1 cellular context compared by ENCODE assay signal in the genomic region with DNA sequence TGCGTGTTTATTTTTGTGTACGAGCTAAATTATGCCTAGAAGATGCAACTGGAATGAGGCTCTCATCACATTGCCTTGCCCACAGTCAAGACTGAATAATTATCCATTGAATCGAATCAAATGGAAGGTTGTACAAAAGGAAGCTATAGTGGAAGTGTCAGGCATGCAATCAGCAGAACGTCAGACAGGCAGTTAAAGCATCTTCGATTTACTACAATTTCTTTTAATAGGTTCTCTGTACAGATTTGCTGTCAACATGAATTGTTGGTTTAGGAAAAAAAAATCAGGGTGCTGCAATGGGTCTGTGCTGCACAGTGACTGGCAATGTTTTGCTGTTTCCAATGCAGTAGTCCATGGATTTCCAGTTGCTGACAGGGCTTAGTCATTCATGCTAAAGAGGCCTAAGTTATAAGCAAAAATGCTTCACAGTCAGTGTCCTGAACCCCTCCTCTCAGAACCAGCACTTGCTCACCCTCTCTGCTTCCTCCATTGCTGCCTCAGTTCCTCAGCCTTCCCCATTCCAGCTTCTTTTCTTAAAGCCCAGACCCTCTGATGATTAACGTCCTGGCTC.
TF ChIP-seq lines count a peak whose summit lies in the region.

No MANE protein-coding gene starts in this region.

TF ChIP-seq in IMR-90, 13 proteins besides CTCF, POLR2A, EP300 and RAD21:
- TF ChIP-seq FOS (IDR thresholded peaks at IDR 0.05; ENCODE audit: low read depth, low read length), result peak; percentile 50
- peak; percentile 36; the same call in 1 of the 2 replicates for TF ChIP-seq CEBPB (IDR thresholded peaks at IDR 0.05; ENCODE audit: low read depth, low read length)
- TF ChIP-seq MAFK (IDR thresholded peaks at IDR 0.05; ENCODE audit: low read depth, low read length), result peak; percentile 46; the same call in 1 of the 2 replicates
- TF ChIP-seq CHD1 (IDR thresholded peaks at IDR 0.05; ENCODE audit: low read depth, low read length), result no peak
- no peak for TF ChIP-seq MAZ (IDR thresholded peaks at IDR 0.05; ENCODE audit: borderline replicate concordance, low read depth, low read length)
- 0 out of 2 replicates have a peak, but pooled peaks have one; percentile 19 for TF ChIP-seq SMC3 (IDR thresholded peaks at IDR 0.05; ENCODE audit: low read depth, low read length)
- TF ChIP-seq RCOR1 (IDR thresholded peaks at IDR 0.05; ENCODE audit: insufficient replicate concordance, low read length), result no peak
- TF ChIP-seq, protein P1, sequence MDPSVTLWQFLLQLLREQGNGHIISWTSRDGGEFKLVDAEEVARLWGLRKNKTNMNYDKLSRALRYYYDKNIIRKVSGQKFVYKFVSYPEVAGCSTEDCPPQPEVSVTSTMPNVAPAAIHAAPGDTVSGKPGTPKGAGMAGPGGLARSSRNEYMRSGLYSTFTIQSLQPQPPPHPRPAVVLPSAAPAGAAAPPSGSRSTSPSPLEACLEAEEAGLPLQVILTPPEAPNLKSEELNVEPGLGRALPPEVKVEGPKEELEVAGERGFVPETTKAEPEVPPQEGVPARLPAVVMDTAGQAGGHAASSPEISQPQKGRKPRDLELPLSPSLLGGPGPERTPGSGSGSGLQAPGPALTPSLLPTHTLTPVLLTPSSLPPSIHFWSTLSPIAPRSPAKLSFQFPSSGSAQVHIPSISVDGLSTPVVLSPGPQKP (IDR thresholded peaks at IDR 0.05; ENCODE audit: borderline replicate concordance, low read depth, low read length), result no peak
- TF ChIP-seq MXI1 (IDR thresholded peaks at IDR 0.05; ENCODE audit: borderline replicate concordance, low read depth, low read length), result no peak
- TF ChIP-seq, protein P2, sequence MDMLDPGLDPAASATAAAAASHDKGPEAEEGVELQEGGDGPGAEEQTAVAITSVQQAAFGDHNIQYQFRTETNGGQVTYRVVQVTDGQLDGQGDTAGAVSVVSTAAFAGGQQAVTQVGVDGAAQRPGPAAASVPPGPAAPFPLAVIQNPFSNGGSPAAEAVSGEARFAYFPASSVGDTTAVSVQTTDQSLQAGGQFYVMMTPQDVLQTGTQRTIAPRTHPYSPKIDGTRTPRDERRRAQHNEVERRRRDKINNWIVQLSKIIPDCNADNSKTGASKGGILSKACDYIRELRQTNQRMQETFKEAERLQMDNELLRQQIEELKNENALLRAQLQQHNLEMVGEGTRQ (IDR thresholded peaks at IDR 0.05; ENCODE audit: low read depth, low read length), result no peak
- no peak for TF ChIP-seq BHLHE40 (IDR thresholded peaks at IDR 0.05; ENCODE audit: low read depth, low read length)
- TF ChIP-seq NFE2L2 (IDR thresholded peaks at IDR 0.05; ENCODE audit: low read depth, low read length), result peak; percentile 24; the same call in 1 of the 2 replicates
- TF ChIP-seq RFX5 (IDR thresholded peaks at IDR 0.05; ENCODE audit: low read depth, low read length), result no peak
